8 cellular contexts compared by ENCODE assay signal in genomic region chr10:63267414-63268138, GRCh38.
DNase-seq lines count a peak whose midpoint lies in the region; ATAC-seq, FAIRE-seq and TF ChIP-seq lines count a peak whose summit lies in the region.

No MANE protein-coding gene starts in this region.

- H3K9me1 ChIP-seq in K562 (ENCODE audit: control insufficient read depth, insufficient read depth, low read length) = no peaks in the 10 kb centered on the region

- H3K4me2 ChIP-seq in K562 (ENCODE audit: insufficient read depth, low read length) = peak overlapping the region; percentile 91

- 0 out of 4 replicates have a peak, but pooled peaks of 1 of the 2 experiments have one; percentile 6 for TF ChIP-seq RAD21 in K562 (CRISPR knock-in tag; conservative IDR thresholded peaks at IDR 0.05 in 1 of 2, IDR thresholded peaks at IDR 0.05 in 1 of 2)

- DNase-seq in AG10803 (ENCODE audit: low read depth) = peak; percentile 89
- DNase-seq in GM12891 (ENCODE audit: insufficient read length, low spot score) = no peak
- DNase-seq in NCI-H82 (lab: John Stamatoyannopoulos, UW) = peak; percentile 51
- DNase-seq in K562 (ENCODE audit: extremely low read depth in 1 of 4, low spot score in 3 of 4) = peak; percentile 39 to 79 (median 42)
- peak; percentile 23 for DNase-seq in iPS-NIHi11 (ENCODE audit: low spot score)
- no peak for DNase-seq in gastrocnemius medialis
- no peak for DNase-seq in effector CD8-positive, alpha-beta T cell (lab: John Stamatoyannopoulos, UW)

- H3K4me3 ChIP-seq in AG10803 (ENCODE audit: low read length) = peak overlapping the region; percentile 67
- H3K4me3 ChIP-seq in K562 = peak overlapping the region; percentile 53
- peak overlapping the region; percentile 51 to 64 (median 54) for H3K4me3 ChIP-seq in gastrocnemius medialis

- peaks cover 90% of the 10 kb centered on the region for H3K79me2 ChIP-seq in K562 (ENCODE audit: control insufficient read depth, insufficient read depth, low read length)

- H3K4me1 ChIP-seq in K562 (replicated peaks in 1 of 2; ENCODE audit: control insufficient read depth in 2 of 2, insufficient read depth in 2 of 2, low read length in 2 of 2) (peaks cover 3 to 7% of the 10 kb centered on the region in 2 experiments; a peak in 2 of 5 replicates), gastrocnemius medialis (peaks cover 28 to 35% of the 10 kb centered on the region in 2 donors)

- TF ChIP-seq CTCF in AG10803 (conservative IDR thresholded peaks at IDR 0.05; ENCODE audit: low read length) (no peak), K562 (IDR thresholded peaks at IDR 0.05 in 2 of 3, conservative IDR thresholded peaks at IDR 0.05 in 1 of 3; ENCODE audit: insufficient read depth in 2 of 3, low read depth in 1 of 3, low read length in 3 of 3) (no peak), gastrocnemius medialis (IDR thresholded peaks at IDR 0.05 in 4 of 5, conservative IDR thresholded peaks at IDR 0.05 in 1 of 5) (no peak)

- no peaks in the 10 kb centered on the region for H3K9me3 ChIP-seq in K562 (replicated peaks; ENCODE audit: control insufficient read depth, insufficient read depth, low read depth, low read length)
- no peaks in the 10 kb centered on the region for H3K9me3 ChIP-seq in gastrocnemius medialis

- H3K36me3 ChIP-seq in K562 (ENCODE audit: control insufficient read depth, insufficient read depth, low read length) = peaks cover 2% of the 10 kb centered on the region; the same call in 2 of the 3 replicates
- no peaks in the 10 kb centered on the region for H3K36me3 ChIP-seq in gastrocnemius medialis

- peak; percentile 50; the same call in 1 of the 2 replicates for TF ChIP-seq POLR2A in GM12891 (IDR thresholded peaks at IDR 0.05; ENCODE audit: low read depth, low read length)
- no peak for TF ChIP-seq POLR2A in K562 (conservative IDR thresholded peaks at IDR 0.05)
- TF ChIP-seq POLR2A in gastrocnemius medialis (IDR thresholded peaks at IDR 0.05) = peak in 1 of 2 donors; percentile 18

- WGBS in K562 (ENCODE audit: insufficient coverage, low coverage, missing lambda C conversion rate) = under 1% methylated on average over 6 of the region's 6 CpGs

- ATAC-seq in K562 (peak; percentile 67), gastrocnemius medialis (no peak), GM21447 (IDR thresholded peaks at IDR 0.05; ENCODE audit: unreplicated experiment) (no peak)

- H3K27me3 ChIP-seq in K562 (ENCODE audit: control insufficient read depth in 2 of 2, insufficient read depth in 2 of 2, low read length in 2 of 2) = no peaks in the 10 kb centered on the region
- H3K27me3 ChIP-seq in gastrocnemius medialis = no peaks in the 10 kb centered on the region

- peak overlapping the region; percentile 45 to 89; a peak in 3 of 4 replicates for H3K9ac ChIP-seq in K562 (ENCODE audit: insufficient read depth in 1 of 2, low read depth in 2 of 2, low read length in 2 of 2)

- CTCF ChIA-PET in K562 (lab: Yijun Ruan, JAX; ENCODE audit: low intra/inter-chr PET ratio) = no interaction called here

- TF ChIP-seq EP300 in K562 (IDR thresholded peaks at IDR 0.05; ENCODE audit: low read length) = no peak

- H4K20me1 ChIP-seq in K562 (replicated peaks; ENCODE audit: control insufficient read depth, insufficient read depth, low read length) = no peaks in the 10 kb centered on the region

- BruUV-seq in K562 (replicated peaks; lab: Mats Ljungman, UMichigan) = no TSS peak

- H3K27ac ChIP-seq in K562 (ENCODE audit: extremely low read depth, low read depth, low read length) = peak overlapping the region; percentile 78
- H3K27ac ChIP-seq in gastrocnemius medialis = peak overlapping the region; percentile 88 to 96 (median 90)

- intact Hi-C loops in K562 (cut with micrococcal nuclease) (loop anchor here (2.0 to 5.0 kb wide), 4 partner anchors 51 to 1500 kb away; partner anchors contain the start of gene REEP3), gastrocnemius medialis (cut with DNase I; ENCODE audit: low total_unique reads) (loop anchor here (2.0 to 10.0 kb wide), 8 partner anchors 51 to 1213 kb away; partner anchors contain the start of genes EGR2 and JMJD1C)

- peak overlapping the region; percentile 27; the same call in 1 of the 2 replicates for H2AFZ ChIP-seq in K562 (ENCODE audit: low read depth, low read length)

- POLR2A ChIA-PET in K562 (lab: Yijun Ruan, JAX) = interaction anchor here (0.6 to 5.6 kb wide), 13 partner anchors 8 to 429 kb away, joined by 3 to 60 read pairs (median 5); no protein-coding TSS in a partner anchor

- FAIRE-seq in GM12891 (lab: Jason Lieb, UNC) (peak; percentile 50), K562 (lab: Jason Lieb, UNC) (peak; percentile 15)

- in situ Hi-C loops in K562 (cut with MboI) (no loop called here), gastrocnemius medialis (cut with MboI; ENCODE audit: low sequenced_read_pairs in 4 of 4) (loop anchor here in 1 of 4 donors (25.0 kb wide), 1 partner anchor 1180 kb away; no protein-coding TSS in a partner anchor)

TF ChIP-seq in GM12891, 5 proteins besides CTCF, POLR2A, EP300 and RAD21:
- TF ChIP-seq PAX5 (IDR thresholded peaks at IDR 0.05; ENCODE audit: insufficient read depth, low read length, severe bottlenecking) = no peak
- no peak for TF ChIP-seq POU2F2 (IDR thresholded peaks at IDR 0.05; ENCODE audit: low read depth, low read length)
- TF ChIP-seq TAF1 (IDR thresholded peaks at IDR 0.05; ENCODE audit: low read depth, low read length) = no peak
- TF ChIP-seq SPI1 (IDR thresholded peaks at IDR 0.05; ENCODE audit: low read depth, low read length) = no peak
- no peak for TF ChIP-seq POLR2AphosphoS5 (IDR thresholded peaks at IDR 0.05; ENCODE audit: low read depth, low read length)

TF ChIP-seq in K562, 482 proteins besides CTCF, POLR2A, EP300 and RAD21 (continues in another document):
- no peak for TF ChIP-seq NR4A1 (CRISPR knock-in tag; IDR thresholded peaks at IDR 0.05)
- TF ChIP-seq NR4A1 (tag; IDR thresholded peaks at IDR 0.05) = no peak
- TF ChIP-seq SIX5 (IDR thresholded peaks at IDR 0.05; ENCODE audit: borderline replicate concordance in 1 of 2, insufficient read depth in 1 of 2, low read depth in 1 of 2, low read length in 2 of 2) = no peak
- peak; percentile 55 for TF ChIP-seq TEAD2 (tag; IDR thresholded peaks at IDR 0.05)
- TF ChIP-seq PURB (CRISPR knock-in tag; IDR thresholded peaks at IDR 0.05; ENCODE audit: low read depth) = no peak
- peak; percentile 37 for TF ChIP-seq TAF9B (IDR thresholded peaks at IDR 0.05; ENCODE audit: partially characterized antibody)
- TF ChIP-seq TAF7 (tag; IDR thresholded peaks at IDR 0.05) = no peak
- no peak for TF ChIP-seq ZFP30 (CRISPR knock-in tag; IDR thresholded peaks at IDR 0.05; ENCODE audit: borderline replicate concordance)
- TF ChIP-seq MAZ (CRISPR knock-in tag; conservative IDR thresholded peaks at IDR 0.05 in 1 of 2, IDR thresholded peaks at IDR 0.05 in 1 of 2) = no peak; a peak in 1 of 4 replicates
- no peak for TF ChIP-seq MLX (CRISPR knock-in tag; conservative IDR thresholded peaks at IDR 0.05)
- TF ChIP-seq POLR2H (tag; IDR thresholded peaks at IDR 0.05; ENCODE audit: low read depth) = peak; percentile 85
- TF ChIP-seq SMARCC2 (IDR thresholded peaks at IDR 0.05; ENCODE audit: low read depth) = 0 out of 2 replicates have a peak, but pooled peaks have one; percentile 16
- TF ChIP-seq, protein P1, sequence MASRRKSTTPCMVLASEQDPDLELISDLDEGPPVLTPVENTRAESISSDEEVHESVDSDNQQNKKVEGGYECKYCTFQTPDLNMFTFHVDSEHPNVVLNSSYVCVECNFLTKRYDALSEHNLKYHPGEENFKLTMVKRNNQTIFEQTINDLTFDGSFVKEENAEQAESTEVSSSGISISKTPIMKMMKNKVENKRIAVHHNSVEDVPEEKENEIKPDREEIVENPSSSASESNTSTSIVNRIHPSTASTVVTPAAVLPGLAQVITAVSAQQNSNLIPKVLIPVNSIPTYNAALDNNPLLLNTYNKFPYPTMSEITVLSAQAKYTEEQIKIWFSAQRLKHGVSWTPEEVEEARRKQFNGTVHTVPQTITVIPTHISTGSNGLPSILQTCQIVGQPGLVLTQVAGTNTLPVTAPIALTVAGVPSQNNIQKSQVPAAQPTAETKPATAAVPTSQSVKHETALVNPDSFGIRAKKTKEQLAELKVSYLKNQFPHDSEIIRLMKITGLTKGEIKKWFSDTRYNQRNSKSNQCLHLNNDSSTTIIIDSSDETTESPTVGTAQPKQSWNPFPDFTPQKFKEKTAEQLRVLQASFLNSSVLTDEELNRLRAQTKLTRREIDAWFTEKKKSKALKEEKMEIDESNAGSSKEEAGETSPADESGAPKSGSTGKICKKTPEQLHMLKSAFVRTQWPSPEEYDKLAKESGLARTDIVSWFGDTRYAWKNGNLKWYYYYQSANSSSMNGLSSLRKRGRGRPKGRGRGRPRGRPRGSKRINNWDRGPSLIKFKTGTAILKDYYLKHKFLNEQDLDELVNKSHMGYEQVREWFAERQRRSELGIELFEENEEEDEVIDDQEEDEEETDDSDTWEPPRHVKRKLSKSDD (conservative IDR thresholded peaks at IDR 0.05; ENCODE audit: low read length) = no peak
- no peak for TF ChIP-seq RB1 (IDR thresholded peaks at IDR 0.05; ENCODE audit: low read depth)
- no peak for TF ChIP-seq LCOR (CRISPR knock-in tag; IDR thresholded peaks at IDR 0.05)
- TF ChIP-seq RUNX1 (IDR thresholded peaks at IDR 0.05; ENCODE audit: low read depth) = no peak
- no peak for TF ChIP-seq RFX1 (IDR thresholded peaks at IDR 0.05)
- no peak for TF ChIP-seq TAF15 (IDR thresholded peaks at IDR 0.05; ENCODE audit: low read depth, low read length)
- no peak for TF ChIP-seq ZNF212 (CRISPR knock-in tag; IDR thresholded peaks at IDR 0.05)
- TF ChIP-seq ZNF584 (CRISPR knock-in tag; IDR thresholded peaks at IDR 0.05; ENCODE audit: low read depth) = no peak
- TF ChIP-seq NR1H2 (CRISPR knock-in tag; IDR thresholded peaks at IDR 0.05) = no peak
- TF ChIP-seq LARP7 (IDR thresholded peaks at IDR 0.05) = no peak
- TF ChIP-seq TAF1 (IDR thresholded peaks at IDR 0.05; ENCODE audit: control insufficient read depth, extremely low read depth, insufficient read depth, low read length, severe bottlenecking) = peak; percentile 34
- no peak for TF ChIP-seq NRF1 (conservative IDR thresholded peaks at IDR 0.05 in 1 of 2, IDR thresholded peaks at IDR 0.05 in 1 of 2)
- TF ChIP-seq FOXJ2 (tag; IDR thresholded peaks at IDR 0.05) = no peak
- no peak for TF ChIP-seq KLF1 (tag; IDR thresholded peaks at IDR 0.05)
- TF ChIP-seq SIN3A (IDR thresholded peaks at IDR 0.05; ENCODE audit: borderline replicate concordance in 2 of 2, control insufficient read depth in 1 of 2, low read depth in 2 of 2, low read length in 2 of 2) = peak; percentile 28 to 37; a peak in 1 of 4 replicates

Comparison
In these comparisons a context has a peak if more than half of its experiments do, and no peak if none do; other contexts are left out.
1. DNase-seq: peak in AG10803 (single experiment), NCI-H82 (single experiment), K562 (4 of 4) and iPS-NIHi11 (single experiment); none in GM12891 (single experiment), gastrocnemius medialis (0 of 2) and effector CD8-positive, alpha-beta T cell (single experiment).
2. Peak in every context shown above with its lines, with median percentiles within 50 percentile points of each other: H3K4me3 ChIP-seq.